8 cellular contexts compared by ENCODE assay signal in genomic region chr7:98420966-98421612, GRCh38. TPM values are rescaled to one million over a fixed set of nuclear protein-coding genes. Genes with fewer than 3 reads are reported as not detected.
A peak's percentile ranks its signal among the peaks of the same experiment; 100 is the strongest.
DNase-seq lines count a peak whose midpoint lies in the region; ATAC-seq and TF ChIP-seq lines count a peak whose summit lies in the region.

No MANE protein-coding gene starts in this region.

- H3K27me3 ChIP-seq in AG04450 (ENCODE audit: control insufficient read depth, insufficient read depth, low read length) (peaks cover 2% of the 10 kb centered on the region), lower lobe of right lung (ENCODE audit: low read depth) (peaks cover 3% of the 10 kb centered on the region)

- H3K9me3 ChIP-seq in AG04450 (ENCODE audit: control insufficient read depth, insufficient read depth, low read length) (no peaks in the 10 kb centered on the region), lower lobe of right lung (no peaks in the 10 kb centered on the region)

- H3K27me3 Mint-ChIP-seq in activated B cell treated with CpG ODN at 0.5 μM for 24 hours = peaks cover 30% of the 10 kb centered on the region
- peaks cover 51% of the 10 kb centered on the region for H3K27me3 Mint-ChIP-seq in central memory CD8-positive, alpha-beta T cell

- H3K4me1 ChIP-seq in lower lobe of right lung = peaks cover 4% of the 10 kb centered on the region

- peak; percentile 86 for ATAC-seq in activated B cell treated with CpG ODN at 0.5 μM for 24 hours (ENCODE audit: low read depth)
- ATAC-seq in central memory CD8-positive, alpha-beta T cell (replicated peaks; ENCODE audit: extremely low read depth, poor library complexity, severe bottlenecking) = no peak
- ATAC-seq in lower lobe of right lung = peak; percentile 87 to 92
- ATAC-seq in GM21737 (IDR thresholded peaks at IDR 0.05; ENCODE audit: unreplicated experiment) = no peak

- H3K27ac ChIP-seq in AG04450 (ENCODE audit: low read depth, low read length) (no peak overlapping the region), lower lobe of right lung (no peak overlapping the region)

- H3K36me3 ChIP-seq in lower lobe of right lung = no peaks in the 10 kb centered on the region

- no peaks in the 10 kb centered on the region for H3K36me3 Mint-ChIP-seq in activated B cell treated with CpG ODN at 0.5 μM for 24 hours (ENCODE audit: low read depth)
- H3K36me3 Mint-ChIP-seq in central memory CD8-positive, alpha-beta T cell (ENCODE audit: insufficient read depth) = no peaks in the 10 kb centered on the region

- POLR2A ChIA-PET in AG04450 (lab: Yijun Ruan, JAX) (no interaction called here), activated B cell treated with CpG ODN at 0.5 μM for 24 hours (lab: Charles Lee) (no interaction called here)

- no peak overlapping the region for H3K27ac Mint-ChIP-seq in activated B cell treated with CpG ODN at 0.5 μM for 24 hours
- H3K27ac Mint-ChIP-seq in central memory CD8-positive, alpha-beta T cell (ENCODE audit: low read depth) = no peak overlapping the region

- no peak for DNase-seq in AG04450 (ENCODE audit: low read depth, low spot score)
- peak; percentile 67 for DNase-seq in GM19240 (ENCODE audit: insufficient read length, low spot score)
- peak; percentile 54 for DNase-seq in NCI-H2081 treated with DMSO at 0.1 percent for 48 hours (lab: John Stamatoyannopoulos, UW)
- DNase-seq in activated B cell treated with CpG ODN at 0.5 μM for 24 hours = peak; percentile 43
- peak; percentile 30 to 41 for DNase-seq in central memory CD8-positive, alpha-beta T cell (ENCODE audit: low spot score in 2 of 2)
- DNase-seq in lower lobe of right lung = peak; percentile 84
- DNase-seq in stimulated activated CD8-positive, alpha-beta memory T cell treated with anti-CD3 and anti-CD28 coated beads, Interleukin-7, amount 100 ng/mL, for 1 hour (ENCODE audit: low read depth in 2 of 2) = peak; percentile 6 to 36

- TF ChIP-seq CTCF in AG04450 (IDR thresholded peaks at IDR 0.05; ENCODE audit: low read depth, low read length) (peak; percentile 81), activated B cell treated with CpG ODN at 0.5 μM for 24 hours (IDR thresholded peaks at IDR 0.05) (no peak), lower lobe of right lung (IDR thresholded peaks at IDR 0.05) (peak; percentile 87)

- peaks cover 3% of the 10 kb centered on the region for H3K9me3 Mint-ChIP-seq in activated B cell treated with CpG ODN at 0.5 μM for 24 hours
- no peaks in the 10 kb centered on the region for H3K9me3 Mint-ChIP-seq in central memory CD8-positive, alpha-beta T cell

- H3K4me3 Mint-ChIP-seq in activated B cell treated with CpG ODN at 0.5 μM for 24 hours = no peak overlapping the region
- no peak overlapping the region for H3K4me3 Mint-ChIP-seq in central memory CD8-positive, alpha-beta T cell

- H3K4me3 ChIP-seq in AG04450 (ENCODE audit: low read depth, low read length) (no peak overlapping the region), lower lobe of right lung (no peak overlapping the region)

- CTCF ChIA-PET in AG04450 (lab: Charles Lee) = interaction anchor here (0.7 to 2.0 kb wide), 6 partner anchors 10 to 482 kb away, joined by 3 to 6 read pairs (median 3); no protein-coding TSS in a partner anchor
- CTCF ChIA-PET in activated B cell treated with CpG ODN at 0.5 μM for 24 hours (lab: Charles Lee) = interaction anchor here (0.6 to 2.0 kb wide), 7 partner anchors 12 to 420 kb away, joined by 3 to 12 read pairs (median 3); no protein-coding TSS in a partner anchor

- peaks cover 2% of the 10 kb centered on the region for H3K4me1 Mint-ChIP-seq in activated B cell treated with CpG ODN at 0.5 μM for 24 hours
- no peaks in the 10 kb centered on the region for H3K4me1 Mint-ChIP-seq in central memory CD8-positive, alpha-beta T cell

- intact Hi-C loops in activated B cell treated with CpG ODN at 0.5 μM for 24 hours (cut with micrococcal nuclease) (no loop called here), lower lobe of right lung (cut with DNase I) (no loop called here)

RNA-seq across cellular contexts. Expression of gene BAIAP2L1, which starts 20.2 kb away (rescaled TPM):
- 3.9 and 4.1 TPM in 2 replicates for polyA plus RNA-seq in AG04450 (2011; rRNA removed)
- 3.6 and 4.6 TPM in 2 replicates for polyA minus RNA-seq in AG04450 (2011; rRNA and poly(A)+ RNA removed)
- total RNA-seq in activated B cell treated with CpG ODN at 0.5 μM for 24 hours = 8.1 and 10.4 TPM in 2 replicates
- total RNA-seq in lower lobe of right lung = 21.1 TPM

Comparison
In these comparisons a context has a peak if more than half of its experiments do, and no peak if none do; other contexts are left out.
1. ATAC-seq: peak in activated B cell treated with CpG ODN at 0.5 μM for 24 hours (single experiment) and lower lobe of right lung (2 of 2); none in central memory CD8-positive, alpha-beta T cell (single experiment) and GM21737 (single experiment).